ENCODE assay signal across 1 cellular context in genomic region chr6:148509152-148509571, GRCh38.
TF ChIP-seq lines count a peak whose summit lies in the region.

No MANE protein-coding gene starts in this region.

TF ChIP-seq in WTC11, 78 proteins besides CTCF, POLR2A, EP300 and RAD21 (continued from another document):
- TF ChIP-seq ATF6 (CRISPR knock-in tag; IDR thresholded peaks at IDR 0.05): no peak
- no peak for TF ChIP-seq ZNF317 (CRISPR knock-in tag; IDR thresholded peaks at IDR 0.05; ENCODE audit: borderline replicate concordance, low read depth)
- TF ChIP-seq GABPB1 (CRISPR knock-in tag; IDR thresholded peaks at IDR 0.05): no peak
- no peak for TF ChIP-seq ZNF232 (CRISPR knock-in tag; IDR thresholded peaks at IDR 0.05)
